In the genomic region with DNA sequence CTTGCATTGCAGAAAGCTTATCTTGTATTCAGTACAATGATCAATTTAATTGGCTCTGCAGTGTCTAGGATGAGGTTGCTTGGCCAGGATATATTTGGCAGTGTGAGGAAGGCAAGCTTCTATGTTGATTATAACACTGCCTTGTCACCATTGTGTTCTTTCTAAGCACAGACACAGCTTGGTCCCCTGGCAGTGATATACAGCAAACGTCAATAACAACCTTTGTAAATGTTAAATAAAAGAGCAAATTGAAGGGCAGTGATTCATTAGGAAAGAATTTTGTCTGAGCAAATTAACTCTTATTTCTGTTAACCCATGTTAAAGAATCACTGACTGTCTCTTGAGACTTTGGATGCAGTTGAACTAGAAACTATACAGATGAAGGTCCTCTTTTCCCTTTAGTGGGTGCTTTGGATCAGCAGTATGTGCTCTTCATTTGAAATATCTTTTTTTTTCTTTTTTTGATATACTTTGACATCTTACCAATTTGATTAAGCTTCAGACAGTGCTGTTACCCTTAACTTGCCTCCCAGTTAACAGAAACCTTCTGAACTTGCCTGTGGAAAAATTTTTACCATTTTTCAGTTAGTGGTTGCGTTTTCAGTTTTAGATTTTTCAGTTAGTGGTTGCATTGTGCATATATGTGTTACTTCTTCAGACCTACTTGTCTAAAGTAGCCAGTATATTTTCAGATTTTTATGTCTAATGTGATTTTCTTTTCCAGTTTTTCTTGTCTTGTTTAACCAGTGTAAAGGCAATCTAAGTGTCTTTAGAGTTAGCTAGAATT, we compare ENCODE assay signal across 10 cellular contexts.
A peak's percentile ranks its signal among the peaks of the same experiment; 100 is the strongest.
DNase-seq lines count a peak whose midpoint lies in the region; ATAC-seq and TF ChIP-seq lines count a peak whose summit lies in the region.
"Had no signal": no experiment of that assay in that cellular context is flagged by ENCODE, and none has a peak within 500 bp of the region (broad histone marks: within the 10 kb centered on the region; RNA-seq: fewer than 3 reads in every experiment).

No MANE protein-coding gene starts in this region.

- POLR2A ChIA-PET in WTC11 (lab: Charles Lee), result no interaction called here

- no peak for TF ChIP-seq CTCF in WTC11 (IDR thresholded peaks at IDR 0.05)
- TF ChIP-seq CTCF in type B pancreatic cell (conservative IDR thresholded peaks at IDR 0.05), result no peak

- peaks cover 9% of the 10 kb centered on the region for H3K4me1 Mint-ChIP-seq in activated T-cell treated with anti-CD3 and anti-CD28 coated beads, Interleukin-2, amount 50 U/mL, for 72 hours (ENCODE audit: low read depth)
- H3K4me1 Mint-ChIP-seq in WTC11, result peaks cover 57% of the 10 kb centered on the region
- H3K4me1 Mint-ChIP-seq in type B pancreatic cell (ENCODE audit: unreplicated experiment), result peaks cover 32% of the 10 kb centered on the region

- H3K27me3 ChIP-seq in H7 (ENCODE audit: control insufficient read depth, insufficient read depth, low read length), result no peaks in the 10 kb centered on the region

- H3K27me3 Mint-ChIP-seq in activated T-cell treated with anti-CD3 and anti-CD28 coated beads, Interleukin-2, amount 50 U/mL, for 72 hours (ENCODE audit: low read depth), result no peaks in the 10 kb centered on the region
- no peaks in the 10 kb centered on the region for H3K27me3 Mint-ChIP-seq in WTC11 (ENCODE audit: low read depth)
- H3K27me3 Mint-ChIP-seq in type B pancreatic cell, result no peaks in the 10 kb centered on the region

- H3K36me3 ChIP-seq in H7 (replicated peaks; ENCODE audit: control insufficient read depth, insufficient read depth, low read length), result no peaks in the 10 kb centered on the region

- peak overlapping the region in 1 of 2 donors; percentile 46 for H3K4me3 Mint-ChIP-seq in activated T-cell treated with anti-CD3 and anti-CD28 coated beads, Interleukin-2, amount 50 U/mL, for 72 hours
- H3K4me3 Mint-ChIP-seq in WTC11, result no peak overlapping the region
- H3K4me3 Mint-ChIP-seq in type B pancreatic cell, result no peak overlapping the region

- H3K9me3 Mint-ChIP-seq in activated T-cell treated with anti-CD3 and anti-CD28 coated beads, Interleukin-2, amount 50 U/mL, for 72 hours, result no peaks in the 10 kb centered on the region
- H3K9me3 Mint-ChIP-seq in WTC11 (no peaks in the 10 kb centered on the region), type B pancreatic cell (no peaks in the 10 kb centered on the region)

- CTCF ChIA-PET in WTC11 (lab: Charles Lee), result no interaction called here

- H3K4me3 ChIP-seq in H7 (ENCODE audit: insufficient read depth, low read depth, low read length), result no peak overlapping the region
- H3K4me3 ChIP-seq: mucosa of descending colon had no signal

- no peak for ATAC-seq in activated T-cell treated with anti-CD3 and anti-CD28 coated beads, Interleukin-2, amount 50 U/mL, for 72 hours (replicated peaks in 1 of 2)
- ATAC-seq in WTC11, result peak; percentile 69
- ATAC-seq in left ventricle myocardium superior, result peak; percentile 91
- ATAC-seq: mucosa of descending colon had no signal

- intact Hi-C loops in left ventricle myocardium superior (cut with micrococcal nuclease), result no loop called here

- H3K27ac Mint-ChIP-seq in activated T-cell treated with anti-CD3 and anti-CD28 coated beads, Interleukin-2, amount 50 U/mL, for 72 hours, result peak overlapping the region; percentile 79
- H3K27ac Mint-ChIP-seq in WTC11 (peak overlapping the region; percentile 91), type B pancreatic cell (no peak overlapping the region)

- no peaks in the 10 kb centered on the region for H3K36me3 Mint-ChIP-seq in activated T-cell treated with anti-CD3 and anti-CD28 coated beads, Interleukin-2, amount 50 U/mL, for 72 hours (ENCODE audit: insufficient read depth in 2 of 2)
- H3K36me3 Mint-ChIP-seq in WTC11 (no peaks in the 10 kb centered on the region), type B pancreatic cell (peaks cover 17% of the 10 kb centered on the region)

- no peak for DNase-seq in activated T-cell treated with anti-CD3 and anti-CD28 coated beads, Interleukin-2, amount 50 U/mL, for 72 hours
- no peak for DNase-seq in activated T-cell treated with anti-CD3 and anti-CD28 coated beads, Interleukin-2, amount 50 U/mL, for 1 hour
- no peak for DNase-seq in WTC11 (ENCODE audit: low spot score)
- no peak for DNase-seq in left ventricle myocardium superior
- peak; percentile 78 for DNase-seq in superior temporal gyrus (ENCODE audit: extremely low spot score)
- DNase-seq in type B pancreatic cell (ENCODE audit: extremely low spot score, unreplicated experiment), result no peak
- no peak for DNase-seq in activated gamma-delta T cell (lab: John Stamatoyannopoulos, UW)
- no peak for DNase-seq in H7
- DNase-seq: aorta, mucosa of descending colon had no signal

TF ChIP-seq in WTC11, 78 proteins besides CTCF, POLR2A, EP300 and RAD21:
- TF ChIP-seq TP53 (CRISPR knock-in tag; IDR thresholded peaks at IDR 0.05), result no peak
- no peak for TF ChIP-seq HMGA2 (CRISPR knock-in tag; IDR thresholded peaks at IDR 0.05)
- no peak for TF ChIP-seq RORB (CRISPR knock-in tag; IDR thresholded peaks at IDR 0.05)
- TF ChIP-seq, protein P1, sequence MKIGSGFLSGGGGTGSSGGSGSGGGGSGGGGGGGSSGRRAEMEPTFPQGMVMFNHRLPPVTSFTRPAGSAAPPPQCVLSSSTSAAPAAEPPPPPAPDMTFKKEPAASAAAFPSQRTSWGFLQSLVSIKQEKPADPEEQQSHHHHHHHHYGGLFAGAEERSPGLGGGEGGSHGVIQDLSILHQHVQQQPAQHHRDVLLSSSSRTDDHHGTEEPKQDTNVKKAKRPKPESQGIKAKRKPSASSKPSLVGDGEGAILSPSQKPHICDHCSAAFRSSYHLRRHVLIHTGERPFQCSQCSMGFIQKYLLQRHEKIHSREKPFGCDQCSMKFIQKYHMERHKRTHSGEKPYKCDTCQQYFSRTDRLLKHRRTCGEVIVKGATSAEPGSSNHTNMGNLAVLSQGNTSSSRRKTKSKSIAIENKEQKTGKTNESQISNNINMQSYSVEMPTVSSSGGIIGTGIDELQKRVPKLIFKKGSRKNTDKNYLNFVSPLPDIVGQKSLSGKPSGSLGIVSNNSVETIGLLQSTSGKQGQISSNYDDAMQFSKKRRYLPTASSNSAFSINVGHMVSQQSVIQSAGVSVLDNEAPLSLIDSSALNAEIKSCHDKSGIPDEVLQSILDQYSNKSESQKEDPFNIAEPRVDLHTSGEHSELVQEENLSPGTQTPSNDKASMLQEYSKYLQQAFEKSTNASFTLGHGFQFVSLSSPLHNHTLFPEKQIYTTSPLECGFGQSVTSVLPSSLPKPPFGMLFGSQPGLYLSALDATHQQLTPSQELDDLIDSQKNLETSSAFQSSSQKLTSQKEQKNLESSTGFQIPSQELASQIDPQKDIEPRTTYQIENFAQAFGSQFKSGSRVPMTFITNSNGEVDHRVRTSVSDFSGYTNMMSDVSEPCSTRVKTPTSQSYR (CRISPR knock-in tag; IDR thresholded peaks at IDR 0.05), result no peak

Comparison
In these comparisons a context has a peak if more than half of its experiments do, and no peak if none do; other contexts are left out.
1. ATAC-seq: peak in WTC11 (single experiment) and left ventricle myocardium superior (single experiment); none in activated T-cell treated with anti-CD3 and anti-CD28 coated beads, Interleukin-2, amount 50 U/mL, for 72 hours (0 of 2).